9 cellular contexts compared by ENCODE assay signal in the genomic region with DNA sequence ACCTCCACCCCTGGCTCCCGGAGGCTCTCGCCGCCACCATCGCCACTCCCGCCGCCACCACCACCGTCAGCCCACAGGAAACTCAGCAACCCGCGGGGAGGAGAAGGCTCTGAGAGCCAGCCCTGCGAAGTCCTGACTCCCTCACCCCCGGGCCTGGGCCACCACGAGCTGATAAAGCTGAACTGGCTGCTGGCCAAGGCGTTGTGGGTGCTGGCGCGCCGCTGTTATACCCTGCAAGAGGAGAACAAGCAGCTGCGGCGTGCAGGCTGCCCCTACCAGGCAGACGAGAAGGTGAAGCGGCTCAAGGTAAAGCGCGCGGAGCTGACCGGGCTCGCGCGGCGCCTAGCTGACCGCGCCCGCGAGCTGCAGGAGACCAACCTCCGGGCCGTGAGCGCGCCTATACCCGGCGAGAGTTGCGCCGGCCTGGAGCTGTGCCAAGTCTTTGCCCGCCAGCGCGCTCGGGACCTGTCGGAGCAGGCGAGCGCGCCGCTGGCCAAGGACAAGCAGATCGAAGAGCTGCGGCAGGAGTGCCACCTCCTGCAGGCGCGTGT. TPM values are rescaled to one million over a fixed set of nuclear protein-coding genes. Genes with fewer than 3 reads are reported as not detected.
DNase-seq lines count a peak whose midpoint lies in the region; ATAC-seq, FAIRE-seq and TF ChIP-seq lines count a peak whose summit lies in the region.
"Not testable (repeated sequence)": the region's sequence is repeated elsewhere in the genome, so short reads cannot be mapped to it uniquely, and the experiment has no call there.
"Had no signal": no experiment of that assay in that cellular context is flagged by ENCODE, and none has a peak within 500 bp of the region (broad histone marks: within the 10 kb centered on the region; RNA-seq: fewer than 3 reads in every experiment).

No MANE protein-coding gene starts in this region.

- H3F3A ChIP-seq in PC-3 (ENCODE audit: low read length, unreplicated experiment), result not testable (repeated sequence)

- TF ChIP-seq RAD21 in K562 (CRISPR knock-in tag; conservative IDR thresholded peaks at IDR 0.05 in 1 of 2, IDR thresholded peaks at IDR 0.05 in 1 of 2), result not testable (repeated sequence)

- H3K36me3 Mint-ChIP-seq in CD4-positive, alpha-beta T cell (ENCODE audit: low read depth); activated CD8-positive, alpha-beta T cell treated with anti-CD3 and anti-CD28 coated beads for 36 hours (ENCODE audit: low read depth); stimulated activated effector memory CD8-positive, alpha-beta T cell treated with anti-CD3 and anti-CD28 coated beads, Interleukin-12 subunit alpha, Interleukin-12 subunit beta, amount 100 ng/mL, for 72 hours: not testable (repeated sequence)

- not testable (repeated sequence) for TF ChIP-seq EP300 in K562 (IDR thresholded peaks at IDR 0.05; ENCODE audit: low read length)

- not testable (repeated sequence) for H3K9me3 ChIP-seq in CD4-positive, alpha-beta T cell (ENCODE audit: control insufficient read depth, low read length); PC-3 (ENCODE audit: low read length); K562 (replicated peaks; ENCODE audit: control insufficient read depth, insufficient read depth, low read depth, low read length); mucosa of descending colon

- not testable (repeated sequence) for H3K4me3 ChIP-seq in PC-3 (ENCODE audit: low read length); K562; mucosa of descending colon

- TF ChIP-seq CTCF in CD4-positive, alpha-beta T cell (IDR thresholded peaks at IDR 0.05); PC-3 (conservative IDR thresholded peaks at IDR 0.05; ENCODE audit: low read depth, low read length); activated CD8-positive, alpha-beta T cell treated with anti-CD3 and anti-CD28 coated beads for 36 hours (IDR thresholded peaks at IDR 0.05); K562 (IDR thresholded peaks at IDR 0.05 in 2 of 3, conservative IDR thresholded peaks at IDR 0.05 in 1 of 3; ENCODE audit: insufficient read depth in 2 of 3, low read depth in 1 of 3, low read length in 3 of 3); mucosa of descending colon (IDR thresholded peaks at IDR 0.05): not testable (repeated sequence)

- not testable (repeated sequence) for H3K27me3 Mint-ChIP-seq in CD4-positive, alpha-beta T cell; activated CD8-positive, alpha-beta T cell treated with anti-CD3 and anti-CD28 coated beads for 36 hours

- intact Hi-C loops in CD4-positive, alpha-beta T cell (cut with DNase I, micrococcal nuclease); PC-3 (cut with micrococcal nuclease); activated CD8-positive, alpha-beta T cell treated with anti-CD3 and anti-CD28 coated beads for 36 hours (cut with micrococcal nuclease); K562 (cut with micrococcal nuclease); left ventricle myocardium superior (cut with micrococcal nuclease); mucosa of descending colon (cut with DNase I, micrococcal nuclease): not testable (repeated sequence)

- H3K27ac Mint-ChIP-seq in CD4-positive, alpha-beta T cell; activated CD8-positive, alpha-beta T cell treated with anti-CD3 and anti-CD28 coated beads for 36 hours; stimulated activated effector memory CD8-positive, alpha-beta T cell treated with anti-CD3 and anti-CD28 coated beads, Interleukin-12 subunit alpha, Interleukin-12 subunit beta, amount 100 ng/mL, for 72 hours: not testable (repeated sequence)

- DNase-seq in CD4-positive, alpha-beta T cell; PC-3; activated CD8-positive, alpha-beta T cell treated with anti-CD3 and anti-CD28 coated beads for 36 hours; K562 (ENCODE audit: extremely low read depth in 1 of 4, low spot score in 3 of 4); left ventricle myocardium superior; mucosa of descending colon; stimulated activated effector memory CD8-positive, alpha-beta T cell treated with anti-CD3 and anti-CD28 coated beads, Interleukin-12 subunit alpha, Interleukin-12 subunit beta, amount 100 ng/mL, for 72 hours (ENCODE audit: low spot score in 2 of 2): not testable (repeated sequence)

- not testable (repeated sequence) for H3K27me3 ChIP-seq in CD4-positive, alpha-beta T cell (ENCODE audit: control insufficient read depth, insufficient read depth, low read length); PC-3 (ENCODE audit: low read length); K562 (ENCODE audit: control insufficient read depth in 2 of 2, insufficient read depth in 2 of 2, low read length in 2 of 2)

- CTCF ChIA-PET in CD4-positive, alpha-beta T cell (lab: Charles Lee); PC-3 (lab: Charles Lee); activated CD8-positive, alpha-beta T cell treated with anti-CD3 and anti-CD28 coated beads for 36 hours (lab: Charles Lee); K562 (lab: Yijun Ruan, JAX; ENCODE audit: low intra/inter-chr PET ratio): not testable (repeated sequence)

- H3K4me3 Mint-ChIP-seq in CD4-positive, alpha-beta T cell; activated CD8-positive, alpha-beta T cell treated with anti-CD3 and anti-CD28 coated beads for 36 hours; stimulated activated effector memory CD8-positive, alpha-beta T cell treated with anti-CD3 and anti-CD28 coated beads, Interleukin-12 subunit alpha, Interleukin-12 subunit beta, amount 100 ng/mL, for 72 hours: not testable (repeated sequence)

- not testable (repeated sequence) for H4K20me1 ChIP-seq in PC-3 (ENCODE audit: low read length); K562 (replicated peaks; ENCODE audit: control insufficient read depth, insufficient read depth, low read length)

- peak; percentile 56 for ATAC-seq in CD4-positive, alpha-beta T cell (ENCODE audit: poor library complexity)
- ATAC-seq in HG02642 (IDR thresholded peaks at IDR 0.05; ENCODE audit: poor library complexity, unreplicated experiment) (peak; percentile 7), PC-3 (peak; percentile 35), K562 (peak; percentile 49), left ventricle myocardium superior (peak; percentile 22), mucosa of descending colon (peak; percentile 56)
- peak; percentile 28 for ATAC-seq in activated CD8-positive, alpha-beta T cell treated with anti-CD3 and anti-CD28 coated beads for 36 hours
- peak; percentile 68 for ATAC-seq in stimulated activated effector memory CD8-positive, alpha-beta T cell treated with anti-CD3 and anti-CD28 coated beads, Interleukin-12 subunit alpha, Interleukin-12 subunit beta, amount 100 ng/mL, for 72 hours

- not testable (repeated sequence) for H3K36me3 ChIP-seq in PC-3 (ENCODE audit: low read depth, low read length); K562 (ENCODE audit: control insufficient read depth, insufficient read depth, low read length); mucosa of descending colon (ENCODE audit: low read depth)

- not testable (repeated sequence) for BruUV-seq in PC-3 (replicated peaks; lab: Mats Ljungman, UMichigan); K562 (replicated peaks; lab: Mats Ljungman, UMichigan)

- H3K79me2 ChIP-seq in PC-3 (ENCODE audit: low read length); K562 (ENCODE audit: control insufficient read depth, insufficient read depth, low read length): not testable (repeated sequence)

- not testable (repeated sequence) for H3K4me1 Mint-ChIP-seq in CD4-positive, alpha-beta T cell (ENCODE audit: low read depth); activated CD8-positive, alpha-beta T cell treated with anti-CD3 and anti-CD28 coated beads for 36 hours (ENCODE audit: low read depth); stimulated activated effector memory CD8-positive, alpha-beta T cell treated with anti-CD3 and anti-CD28 coated beads, Interleukin-12 subunit alpha, Interleukin-12 subunit beta, amount 100 ng/mL, for 72 hours

- not testable (repeated sequence) for H3K4me1 ChIP-seq in PC-3 (ENCODE audit: insufficient read depth, low read length); K562 (replicated peaks in 1 of 2; ENCODE audit: control insufficient read depth in 2 of 2, insufficient read depth in 2 of 2, low read length in 2 of 2); mucosa of descending colon (ENCODE audit: low read depth)

- in situ Hi-C loops in K562 (cut with MboI), result not testable (repeated sequence)

- not testable (repeated sequence) for H3K27ac ChIP-seq in CD4-positive, alpha-beta T cell (ENCODE audit: low read depth, low read length); PC-3 (ENCODE audit: low read length); K562 (ENCODE audit: extremely low read depth, low read depth, low read length)

- not testable (repeated sequence) for H3K9me1 ChIP-seq in K562 (ENCODE audit: control insufficient read depth, insufficient read depth, low read length)

- H3K9me2 ChIP-seq in PC-3 (replicated peaks; ENCODE audit: low read length), result not testable (repeated sequence)

- H3K9ac ChIP-seq in PC-3 (ENCODE audit: low read length); K562 (ENCODE audit: insufficient read depth in 1 of 2, low read depth in 2 of 2, low read length in 2 of 2): not testable (repeated sequence)

- FAIRE-seq in K562 (lab: Jason Lieb, UNC), result not testable (repeated sequence)

- H2AFZ ChIP-seq in PC-3 (ENCODE audit: low read length); K562 (ENCODE audit: low read depth, low read length): not testable (repeated sequence)

- not testable (repeated sequence) for H3K4me2 ChIP-seq in PC-3 (ENCODE audit: low read length); K562 (ENCODE audit: insufficient read depth, low read length)

- not testable (repeated sequence) for H3K9me3 Mint-ChIP-seq in CD4-positive, alpha-beta T cell; activated CD8-positive, alpha-beta T cell treated with anti-CD3 and anti-CD28 coated beads for 36 hours; stimulated activated effector memory CD8-positive, alpha-beta T cell treated with anti-CD3 and anti-CD28 coated beads, Interleukin-12 subunit alpha, Interleukin-12 subunit beta, amount 100 ng/mL, for 72 hours

- POLR2A ChIA-PET in CD4-positive, alpha-beta T cell (lab: Charles Lee); PC-3 (lab: Charles Lee; ENCODE audit: unreplicated experiment); activated CD8-positive, alpha-beta T cell treated with anti-CD3 and anti-CD28 coated beads for 36 hours (lab: Charles Lee); K562 (lab: Yijun Ruan, JAX): not testable (repeated sequence)

- TF ChIP-seq POLR2A in K562 (conservative IDR thresholded peaks at IDR 0.05), result not testable (repeated sequence)

- WGBS in K562 (ENCODE audit: insufficient coverage, low coverage, missing lambda C conversion rate), result no CpG with 5 or more reads among the region's 53 CpGs

RNA-seq across cellular contexts. Expression of a gene that starts 1.3 kb away (rescaled TPM):
- under 1 TPM; 0.11 to 0.36 TPM for total RNA-seq in CD4-positive, alpha-beta T cell
- total RNA-seq in PC-3 (2014; rRNA removed) (0.06 TPM in 1 of 2 replicates, not detected in the other), K562 (2014; rRNA removed) (0.14 and 0.37 TPM in 2 replicates), K562 (2014; rRNA removed; fragmentation: Illumina TruSeq; extraction: Trizol) (0.18 and 0.19 TPM in 2 replicates), K562 (2015; rRNA removed; fragmentation: Illumina TruSeq; extraction: Trizol) (0.23 and 0.29 TPM in 2 replicates), K562 (2021) (0.55 and 0.78 TPM in 2 replicates), left ventricle myocardium superior (0.05 TPM), mucosa of descending colon (under 1 TPM in 1 of 3 donors, not detected in 2; 0.09 TPM)
- under 1 TPM; 0.16 to 0.29 TPM for total RNA-seq in activated CD8-positive, alpha-beta T cell treated with anti-CD3 and anti-CD28 coated beads for 36 hours
- total RNA-seq in K562 (2011; cell fraction: chromatin; rRNA removed; ENCODE audit: low replicate concordance), result 0.60 TPM in 1 of 2 replicates, not detected in the other
- 0.13 and 1.0 TPM in 2 replicates for total RNA-seq in K562 (2011; cell fraction: nucleolus; rRNA removed)
- total RNA-seq in K562 (2011; cell fraction: nucleoplasm; rRNA removed), result 0.29 and 0.46 TPM in 2 replicates
- polyA plus RNA-seq in K562 (2011; rRNA removed) (0.03 and 0.16 TPM in 2 replicates), K562 (2014; fragmentation: Illumina TruSeq; extraction: Trizol) (0.14 and 0.24 TPM in 2 replicates), K562 (2014; fragmentation: Nextera tagmentation; extraction: Ambion mirVana) (under 1 TPM in 1 of 2 experiments, not detected in 1; 0.01 TPM), K562 (2014; rRNA removed) (0.08 and 0.18 TPM in 2 replicates)
- polyA plus RNA-seq in K562 (2011; cell fraction: cytosol; rRNA removed), result 0.06 and 0.13 TPM in 2 replicates
- 0.08 and 0.18 TPM in 2 replicates for polyA plus RNA-seq in K562 (2011; cell fraction: nucleus; rRNA removed)
- 0.43 and 1.1 TPM in 2 replicates for polyA plus RNA-seq in K562 (2012)
- polyA minus RNA-seq in K562 (2011; rRNA and poly(A)+ RNA removed), result 0.32 and 0.36 TPM in 2 replicates
- 0.29 TPM in 1 of 2 replicates, not detected in the other for polyA minus RNA-seq in K562 (2011; cell fraction: cytosol; rRNA and poly(A)+ RNA removed)
- polyA minus RNA-seq in K562 (2011; cell fraction: nucleus; rRNA and poly(A)+ RNA removed), result 0.13 and 0.44 TPM in 2 replicates
- total RNA-seq: Caco-2 had no signal

RNA-seq across cellular contexts. Expression of a gene that starts 32.3 kb away (rescaled TPM):
- total RNA-seq in CD4-positive, alpha-beta T cell, result 10 to 100 TPM in 1 of 2 experiments, 1 to 10 TPM in 1; 10.0 TPM
- 3.5 and 4.8 TPM in 2 replicates for total RNA-seq in PC-3 (2014; rRNA removed)
- total RNA-seq in activated CD8-positive, alpha-beta T cell treated with anti-CD3 and anti-CD28 coated beads for 36 hours, result 1 to 10 TPM; 3.8 to 4.1 TPM
- 56.9 and 123 TPM in 2 replicates for total RNA-seq in K562 (2011; cell fraction: chromatin; rRNA removed; ENCODE audit: low replicate concordance)
- total RNA-seq in K562 (2011; cell fraction: nucleolus; rRNA removed), result 77.2 and 88.6 TPM in 2 replicates
- total RNA-seq in K562 (2011; cell fraction: nucleoplasm; rRNA removed), result 64.3 and 67.2 TPM in 2 replicates
- 68.3 and 85.5 TPM in 2 replicates for total RNA-seq in K562 (2014; rRNA removed)
- 25.5 and 25.6 TPM in 2 replicates for total RNA-seq in K562 (2014; rRNA removed; fragmentation: Illumina TruSeq; extraction: Trizol)
- 51.0 and 51.9 TPM in 2 replicates for total RNA-seq in K562 (2015; rRNA removed; fragmentation: Illumina TruSeq; extraction: Trizol)
- total RNA-seq in K562 (2021), result 104 and 117 TPM in 2 replicates
- polyA plus RNA-seq in K562 (2011; rRNA removed), result 19.7 and 20.7 TPM in 2 replicates
- 25.5 and 39.2 TPM in 2 replicates for polyA plus RNA-seq in K562 (2011; cell fraction: cytosol; rRNA removed)
- 39.9 and 64.1 TPM in 2 replicates for polyA plus RNA-seq in K562 (2011; cell fraction: nucleus; rRNA removed)
- polyA plus RNA-seq in K562 (2012), result 40.2 and 58.7 TPM in 2 replicates
- polyA plus RNA-seq in K562 (2014; fragmentation: Illumina TruSeq; extraction: Trizol), result 35.5 and 50.6 TPM in 2 replicates
- 1 to 10 TPM; 1.7 to 2.6 TPM for polyA plus RNA-seq in K562 (2014; fragmentation: Nextera tagmentation; extraction: Ambion mirVana)
- 40.8 and 41.4 TPM in 2 replicates for polyA plus RNA-seq in K562 (2014; rRNA removed)
- 20.9 and 37.6 TPM in 2 replicates for polyA minus RNA-seq in K562 (2011; rRNA and poly(A)+ RNA removed)
- 47.0 and 61.2 TPM in 2 replicates for polyA minus RNA-seq in K562 (2011; cell fraction: cytosol; rRNA and poly(A)+ RNA removed)
- polyA minus RNA-seq in K562 (2011; cell fraction: nucleus; rRNA and poly(A)+ RNA removed), result 31.5 and 40.1 TPM in 2 replicates
- 1.2 TPM for total RNA-seq in left ventricle myocardium superior
- total RNA-seq in mucosa of descending colon, result 1 to 10 TPM; 6.0 to 6.2 (median 6.0) TPM

Comparison
In these comparisons a context has a peak if more than half of its experiments do, and no peak if none do; other contexts are left out.
1. ATAC-seq: peak in every context shown above with its lines; median percentile 68 in stimulated activated effector memory CD8-positive, alpha-beta T cell treated with anti-CD3 and anti-CD28 coated beads, Interleukin-12 subunit alpha, Interleukin-12 subunit beta, amount 100 ng/mL, for 72 hours; 56 in CD4-positive, alpha-beta T cell; 56 in mucosa of descending colon; 49 in K562; 35 in PC-3; 28 in activated CD8-positive, alpha-beta T cell treated with anti-CD3 and anti-CD28 coated beads for 36 hours; 22 in left ventricle myocardium superior; 7 in HG02642.